Comparison of ENCODE assay signal across 29 cellular contexts in genomic region chr13:37448072-37448471, GRCh38.
DNase-seq lines count a peak whose midpoint lies in the region; ATAC-seq and TF ChIP-seq lines count a peak whose summit lies in the region.
"Had no signal": no experiment of that assay in that cellular context is flagged by ENCODE, and none has a peak within 500 bp of the region (broad histone marks: within the 10 kb centered on the region; RNA-seq: fewer than 3 reads in every experiment).

No MANE protein-coding gene starts in this region.

- DNase-seq in breast epithelium (ENCODE audit: low spot score in 2 of 2): no peak
- DNase-seq in mammary epithelial cell: no peak
- DNase-seq in hepatocyte (ENCODE audit: low spot score): peak; percentile 22
- DNase-seq in retinal pigment epithelial cell (ENCODE audit: low read depth): peak; percentile 29
- no peak for DNase-seq in GM19240 (ENCODE audit: insufficient read length, low spot score)
- no peak for DNase-seq in activated naive CD4-positive, alpha-beta T cell treated with anti-CD3 and anti-CD28 coated beads for 36 hours
- DNase-seq in AG20443 (ENCODE audit: low spot score): no peak
- DNase-seq: activated CD4-positive, CD25-positive, alpha-beta regulatory T cell; activated naive CD4-positive, alpha-beta T cell treated with Interleukin-2 at 50 U/mL for 16 hours; amniotic stem cell; BE2C; CD8-positive, alpha-beta memory T cell; effector memory CD8-positive, alpha-beta T cell; erythroblast; foreskin keratinocyte; heart right ventricle; left ventricle myocardium inferior; midbrain; natural killer cell; NCI-H1092; NCI-H187; pancreas; right cardiac atrium; stimulated activated CD4-positive, alpha-beta T cell treated with anti-CD3 and anti-CD28 coated beads, Interleukin-12 subunit alpha, Interleukin-12 subunit beta, amount 100 ng/mL, for 4 hours; stimulated activated CD4-positive, alpha-beta T cell treated with anti-CD3 and anti-CD28 coated beads, Interleukin-4, amount 100 ng/mL, for 1 hour; T-cell had no signal

- TF ChIP-seq CTCF in breast epithelium (IDR thresholded peaks at IDR 0.05) (no peak), mammary epithelial cell (conservative IDR thresholded peaks at IDR 0.05 in 1 of 2, IDR thresholded peaks at IDR 0.05 in 1 of 2; ENCODE audit: extremely low read depth in 1 of 2, insufficient read depth in 1 of 2, low read depth in 1 of 2, low read length in 2 of 2) (no peak), hepatocyte (IDR thresholded peaks at IDR 0.05; ENCODE audit: poor library complexity) (no peak), retinal pigment epithelial cell (conservative IDR thresholded peaks at IDR 0.05; ENCODE audit: low read depth, low read length) (no peak)

- H3K27ac ChIP-seq in breast epithelium: peak overlapping the region; percentile 25 to 29
- no peak overlapping the region for H3K27ac ChIP-seq in mammary epithelial cell (ENCODE audit: insufficient read depth, low read depth, low read length)
- peak overlapping the region; percentile 77 for H3K27ac ChIP-seq in hepatocyte
- H3K27ac ChIP-seq: coronary artery, foreskin keratinocyte, heart right ventricle, left ventricle myocardium inferior, pancreas had no signal

- H3K4me1 Mint-ChIP-seq in activated naive CD4-positive, alpha-beta T cell treated with anti-CD3 and anti-CD28 coated beads for 36 hours (ENCODE audit: low read depth): no peaks in the 10 kb centered on the region
- H3K4me1 Mint-ChIP-seq: CD8-positive, alpha-beta memory T cell; natural killer cell; T-cell had no signal

- no peaks in the 10 kb centered on the region for H3K36me3 Mint-ChIP-seq in activated naive CD4-positive, alpha-beta T cell treated with anti-CD3 and anti-CD28 coated beads for 36 hours (ENCODE audit: low read depth)
- H3K36me3 Mint-ChIP-seq: T-cell had no signal

- no peak for ATAC-seq in GM21381 (IDR thresholded peaks at IDR 0.05; ENCODE audit: unreplicated experiment)
- ATAC-seq: effector memory CD8-positive, alpha-beta T cell; foreskin keratinocyte; heart right ventricle; natural killer cell; Panc1; pancreas; right cardiac atrium; T-cell had no signal

- 100% methylated on average over 1 of the region's 1 CpG for WGBS in mammary epithelial cell (ENCODE audit: low coverage, missing lambda C conversion rate)
- WGBS in hepatocyte (ENCODE audit: low lambda C conversion rate, missing lambda C conversion rate): 42% methylated on average over 1 of the region's 1 CpG

- TF ChIP-seq POLR2A in breast epithelium (IDR thresholded peaks at IDR 0.05): no peak

- no peaks in the 10 kb centered on the region for H3K79me2 ChIP-seq in mammary epithelial cell (ENCODE audit: insufficient read depth, low read length)
- no peaks in the 10 kb centered on the region for H3K79me2 ChIP-seq in hepatocyte

- H4K20me1 ChIP-seq in mammary epithelial cell (ENCODE audit: insufficient read depth, low read length): no peaks in the 10 kb centered on the region
- H4K20me1 ChIP-seq in hepatocyte (ENCODE audit: insufficient read depth, poor library complexity, severe bottlenecking): no peaks in the 10 kb centered on the region

- no TSS peak for BruUV-seq in mammary epithelial cell (replicated peaks; lab: Mats Ljungman, UMichigan)

- dilution Hi-C loops in mammary epithelial cell (cut with HindIII; ENCODE audit: low sequenced_read_pairs): no loop called here

- H3K9ac ChIP-seq in mammary epithelial cell (ENCODE audit: insufficient read depth, low read length): no peak overlapping the region

- no peak overlapping the region for H3K4me2 ChIP-seq in mammary epithelial cell (ENCODE audit: insufficient read depth, low read depth, low read length)
- H3K4me2 ChIP-seq in hepatocyte: peak overlapping the region; percentile 0

- no peaks in the 10 kb centered on the region for H3K36me3 ChIP-seq in breast epithelium
- no peaks in the 10 kb centered on the region for H3K36me3 ChIP-seq in mammary epithelial cell (ENCODE audit: insufficient read depth, low read length)
- H3K36me3 ChIP-seq in hepatocyte (replicated peaks; ENCODE audit: insufficient read depth, low read depth): no peaks in the 10 kb centered on the region
- H3K36me3 ChIP-seq: BE2C, heart right ventricle, left ventricle myocardium inferior, pancreas had no signal

- no peaks in the 10 kb centered on the region for H3K9me3 Mint-ChIP-seq in activated naive CD4-positive, alpha-beta T cell treated with anti-CD3 and anti-CD28 coated beads for 36 hours

- H3K4me3 ChIP-seq in breast epithelium (no peak overlapping the region), mammary epithelial cell (replicated peaks in 1 of 3; ENCODE audit: insufficient read depth in 1 of 3, low read depth in 2 of 3, low read length in 3 of 3) (no peak overlapping the region), hepatocyte (no peak overlapping the region), retinal pigment epithelial cell (ENCODE audit: low read length) (no peak overlapping the region)
- H3K4me3 ChIP-seq: coronary artery, heart right ventricle, left ventricle myocardium inferior, pancreas had no signal

- H3K4me3 Mint-ChIP-seq in activated naive CD4-positive, alpha-beta T cell treated with anti-CD3 and anti-CD28 coated beads for 36 hours: no peak overlapping the region
- H3K4me3 Mint-ChIP-seq: CD8-positive, alpha-beta memory T cell; effector memory CD8-positive, alpha-beta T cell; natural killer cell; T-cell had no signal

- intact Hi-C loops in breast epithelium (cut with DNase I; ENCODE audit: low total_unique reads) (no loop called here), mammary epithelial cell (cut with micrococcal nuclease) (loop anchor here (5.0 to 10.0 kb wide), 2 partner anchors 143 to 149 kb away; partner anchors contain the start of gene POSTN)
- intact Hi-C loops in activated naive CD4-positive, alpha-beta T cell treated with anti-CD3 and anti-CD28 coated beads for 36 hours (cut with micrococcal nuclease): no loop called here

- CTCF ChIA-PET in mammary epithelial cell (lab: Charles Lee; ENCODE audit: low non-redundant PET): no interaction called here
- CTCF ChIA-PET in activated naive CD4-positive, alpha-beta T cell treated with anti-CD3 and anti-CD28 coated beads for 36 hours (lab: Charles Lee): no interaction called here

- in situ Hi-C loops in mammary epithelial cell (cut with MboI; ENCODE audit: low sequenced_read_pairs in 2 of 2): no loop called here

- no peak overlapping the region for H3K27ac Mint-ChIP-seq in activated naive CD4-positive, alpha-beta T cell treated with anti-CD3 and anti-CD28 coated beads for 36 hours
- H3K27ac Mint-ChIP-seq: CD8-positive, alpha-beta memory T cell; effector memory CD8-positive, alpha-beta T cell; natural killer cell; T-cell had no signal

- no peaks in the 10 kb centered on the region for H3K9me2 ChIP-seq in hepatocyte (replicated peaks; ENCODE audit: insufficient read depth)

- H3K4me1 ChIP-seq in breast epithelium (no peaks in the 10 kb centered on the region), mammary epithelial cell (ENCODE audit: insufficient read depth, low read length) (peaks cover 16% of the 10 kb centered on the region), hepatocyte (ENCODE audit: insufficient read depth) (peaks cover 12% of the 10 kb centered on the region)
- H3K4me1 ChIP-seq: BE2C, heart right ventricle, pancreas had no signal

- no peaks in the 10 kb centered on the region for H3K27me3 ChIP-seq in breast epithelium
- H3K27me3 ChIP-seq in mammary epithelial cell (ENCODE audit: insufficient read depth, low read length): no peaks in the 10 kb centered on the region
- no peaks in the 10 kb centered on the region for H3K27me3 ChIP-seq in hepatocyte
- H3K27me3 ChIP-seq: BE2C, foreskin keratinocyte, heart right ventricle, pancreas had no signal

- no peaks in the 10 kb centered on the region for H3K27me3 Mint-ChIP-seq in activated naive CD4-positive, alpha-beta T cell treated with anti-CD3 and anti-CD28 coated beads for 36 hours (ENCODE audit: low read depth)
- H3K27me3 Mint-ChIP-seq: effector memory CD8-positive, alpha-beta T cell; T-cell had no signal

- H3K9me3 ChIP-seq in breast epithelium (no peaks in the 10 kb centered on the region), mammary epithelial cell (replicated peaks; ENCODE audit: insufficient read depth, low read length) (no peaks in the 10 kb centered on the region), hepatocyte (ENCODE audit: low read depth) (no peaks in the 10 kb centered on the region)
- H3K9me3 ChIP-seq: BE2C, left ventricle myocardium inferior, pancreas had no signal

- H2AFZ ChIP-seq in mammary epithelial cell (ENCODE audit: low read depth, low read length): no peak overlapping the region
- no peak overlapping the region for H2AFZ ChIP-seq in hepatocyte

Comparison
In these comparisons a context has a peak if more than half of its experiments do, and no peak if none do; other contexts are left out.
1. DNase-seq: peak in hepatocyte (single experiment) and retinal pigment epithelial cell (single experiment); none in breast epithelium (0 of 2), mammary epithelial cell (single experiment), GM19240 (single experiment), activated naive CD4-positive, alpha-beta T cell treated with anti-CD3 and anti-CD28 coated beads for 36 hours (single experiment) and AG20443 (single experiment).